In genomic region chr1:109164538-109164937, GRCh38 we compare ENCODE assay signal across 14 cellular contexts.
"Had no signal": no experiment of that assay in that cellular context is flagged by ENCODE, and none has a peak within 500 bp of the region (broad histone marks: within the 10 kb centered on the region; RNA-seq: fewer than 3 reads in every experiment).

No MANE protein-coding gene starts in this region.

- H3K27ac Mint-ChIP-seq: type B pancreatic cell had no signal

- H3K36me3 Mint-ChIP-seq: natural killer cell treated with Interleukin-12 subunit alpha and Interleukin-12 subunit beta and Interleukin-15 and Interleukin-18, amount 100 ng/mL, for 72 hours; type B pancreatic cell had no signal

- H3K4me3 ChIP-seq: dorsolateral prefrontal cortex, esophagus muscularis mucosa, gastroesophageal sphincter, skin epidermis had no signal

- H3K27ac ChIP-seq: esophagus muscularis mucosa, gastroesophageal sphincter, skin epidermis had no signal

- ATAC-seq: gastroesophageal sphincter; natural killer cell treated with Interleukin-12 subunit alpha and Interleukin-12 subunit beta and Interleukin-15 and Interleukin-18, amount 100 ng/mL, for 72 hours; sciatic nerve had no signal

- DNase-seq: cortex of kidney; dorsolateral prefrontal cortex; effector CD8-positive, alpha-beta T cell; glutamatergic neuron; midbrain; stimulated activated CD4-positive, alpha-beta T cell treated with anti-CD3 and anti-CD28 coated beads, Interleukin-12 subunit alpha, Interleukin-12 subunit beta, amount 100 ng/mL, for 4 hours; stimulated activated naive CD4-positive, alpha-beta T cell treated with Interleukin-2 at 50 U/mL for 16 hours had no signal

- H3K9me3 Mint-ChIP-seq: natural killer cell treated with Interleukin-12 subunit alpha and Interleukin-12 subunit beta and Interleukin-15 and Interleukin-18, amount 100 ng/mL, for 72 hours; type B pancreatic cell had no signal

- H3K9me3 ChIP-seq: esophagus muscularis mucosa, gastroesophageal sphincter had no signal

- H3K27me3 ChIP-seq: dorsolateral prefrontal cortex, esophagus muscularis mucosa, gastroesophageal sphincter had no signal

- H3K36me3 ChIP-seq: esophagus muscularis mucosa, gastroesophageal sphincter had no signal

- H3K4me3 Mint-ChIP-seq: natural killer cell treated with Interleukin-12 subunit alpha and Interleukin-12 subunit beta and Interleukin-15 and Interleukin-18, amount 100 ng/mL, for 72 hours; type B pancreatic cell had no signal

- FAIRE-seq: urothelium cell line had no signal
